ENCODE assay signal across 24 cellular contexts in the genomic region with DNA sequence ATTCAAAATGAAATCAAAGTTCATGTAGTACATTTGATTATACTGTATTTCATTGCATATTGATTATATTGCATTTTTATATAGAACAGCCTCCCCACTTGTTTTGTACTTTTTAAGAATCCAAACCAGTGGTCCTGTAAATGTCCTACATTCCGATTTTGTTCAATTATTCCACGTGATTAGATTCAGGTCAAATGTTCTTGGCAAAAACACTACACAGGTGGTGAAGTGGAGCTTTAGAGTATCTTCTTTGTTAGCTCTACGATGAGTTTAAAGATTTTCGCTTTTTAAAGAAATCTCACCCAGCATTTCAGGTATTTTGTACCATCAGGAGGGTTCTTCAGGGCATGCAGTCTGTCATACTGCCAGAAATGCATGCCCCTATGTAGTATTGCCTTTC.
"Had no signal": no experiment of that assay in that cellular context is flagged by ENCODE, and none has a peak within 500 bp of the region (broad histone marks: within the 10 kb centered on the region; RNA-seq: fewer than 3 reads in every experiment).

No MANE protein-coding gene starts in this region.

- H3K4me3 ChIP-seq: colonic mucosa, coronary artery, dorsolateral prefrontal cortex, esophagus muscularis mucosa, esophagus squamous epithelium, gastrocnemius medialis, gastroesophageal sphincter, heart left ventricle, heart right ventricle had no signal

- H3K27me3 ChIP-seq: colonic mucosa, dorsolateral prefrontal cortex, esophagus muscularis mucosa, esophagus squamous epithelium, foreskin keratinocyte, gastrocnemius medialis, gastroesophageal sphincter, heart left ventricle, heart right ventricle had no signal

- H3K27ac Mint-ChIP-seq: dendritic cell treated with granulocyte-macrophage colony-stimulating factor and Interleukin-4, amounts not matched to agents 40 ng/mL and 50 ng/mL, for 4 days; effector memory CD8-positive, alpha-beta T cell; endodermal cell had no signal

- DNase-seq: colonic mucosa; cortex of kidney; dermis blood vessel endothelial cell; dorsolateral prefrontal cortex; effector CD4-positive, alpha-beta T cell; effector CD8-positive, alpha-beta T cell; effector memory CD4-positive, alpha-beta T cell; effector memory CD8-positive, alpha-beta T cell; endodermal cell; erythroblast; esophagus squamous epithelium; foreskin fibroblast; foreskin keratinocyte; foreskin melanocyte; gastrocnemius medialis; glutamatergic neuron; head of caudate nucleus; heart left ventricle; heart right ventricle had no signal

- H3K36me3 ChIP-seq: colonic mucosa had no signal

- H3K4me1 ChIP-seq: colonic mucosa, foreskin keratinocyte had no signal

- H3K9me3 ChIP-seq: colonic mucosa, gastrocnemius medialis had no signal

- H3K4me3 Mint-ChIP-seq: dendritic cell treated with granulocyte-macrophage colony-stimulating factor and Interleukin-4, amounts not matched to agents 40 ng/mL and 50 ng/mL, for 4 days; effector memory CD8-positive, alpha-beta T cell; endodermal cell had no signal

- H3K27ac ChIP-seq: colonic mucosa, coronary artery, dorsolateral prefrontal cortex, epithelial cell of prostate, esophagus muscularis mucosa, esophagus squamous epithelium, foreskin keratinocyte, gastrocnemius medialis, gastroesophageal sphincter, heart left ventricle, heart right ventricle had no signal

- H3K27me3 Mint-ChIP-seq: dendritic cell treated with granulocyte-macrophage colony-stimulating factor and Interleukin-4, amounts not matched to agents 40 ng/mL and 50 ng/mL, for 4 days; effector memory CD8-positive, alpha-beta T cell had no signal
